Comparison of ENCODE assay signal across 1 cellular context in the genomic region with DNA sequence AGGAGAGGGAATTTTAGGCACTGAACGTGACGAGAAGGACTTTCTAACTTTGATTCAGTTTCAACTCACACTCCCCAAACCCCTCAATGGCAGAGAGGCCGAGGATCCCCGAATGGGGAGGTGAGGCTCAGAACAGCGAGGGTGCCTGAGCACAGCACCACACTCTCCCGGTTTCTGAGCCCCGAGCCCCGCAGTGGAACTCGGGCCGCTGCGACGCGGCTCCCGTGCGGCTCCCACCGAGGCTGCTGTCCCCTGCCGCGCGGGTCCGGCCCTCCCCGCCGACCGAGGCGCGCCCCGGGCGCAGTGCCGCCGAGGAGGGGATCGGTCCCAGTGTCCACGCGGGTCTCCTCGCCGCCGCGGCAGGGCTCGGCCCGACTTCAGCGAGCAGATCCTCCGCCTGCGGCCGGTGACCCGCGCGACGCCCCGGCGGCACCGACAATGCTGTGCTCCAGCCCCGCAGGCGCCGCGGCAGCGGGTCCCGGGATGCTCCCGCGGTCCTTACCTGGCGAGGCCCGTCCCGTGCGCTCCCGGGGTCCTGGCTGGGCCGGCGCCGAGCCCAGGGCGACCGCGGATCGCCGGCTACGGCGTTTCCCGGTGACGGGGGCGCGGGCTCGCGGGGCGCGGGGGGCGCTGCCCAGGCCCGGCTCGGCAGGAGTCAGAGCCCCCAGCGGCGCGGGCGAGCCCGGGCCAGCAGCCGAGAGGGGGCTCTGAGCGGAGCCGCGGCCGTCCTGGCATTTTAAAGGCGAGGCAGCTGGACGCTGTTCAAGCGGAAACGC.
TF ChIP-seq lines count a peak whose summit lies in the region.

TSS of gene CTXND1 (minus strand) at position 709 of the 776 bp plus-strand sequence. CDS start 50,264 bp downstream, outside the sequence.

TF ChIP-seq in IMR-90, 13 proteins besides CTCF, POLR2A, EP300 and RAD21 (continued from another document):
- TF ChIP-seq NFE2L2 (IDR thresholded peaks at IDR 0.05; ENCODE audit: low read depth, low read length), result no peak
TF ChIP-seq in IMR-90: peak in this region for 0.
